ENCODE assay signal across 22 cellular contexts in genomic region chr4:138078264-138078663, GRCh38.
DNase-seq lines count a peak whose midpoint lies in the region; ATAC-seq, FAIRE-seq and TF ChIP-seq lines count a peak whose summit lies in the region.
"Had no signal": no experiment of that assay in that cellular context is flagged by ENCODE, and none has a peak within 500 bp of the region (broad histone marks: within the 10 kb centered on the region; RNA-seq: fewer than 3 reads in every experiment).

No MANE protein-coding gene starts in this region.

- no peak overlapping the region for H3K27ac ChIP-seq in OCI-LY3 (ENCODE audit: low read length)
- H3K27ac ChIP-seq in endothelial cell of umbilical vein (ENCODE audit: insufficient read depth, low read depth, low read length): no peak overlapping the region
- peak overlapping the region; percentile 4 to 27 for H3K27ac ChIP-seq in tibial artery
- H3K27ac ChIP-seq: RWPE1 had no signal

- H4K20me1 ChIP-seq in OCI-LY3 (ENCODE audit: insufficient read depth, low read length) (no peaks in the 10 kb centered on the region), endothelial cell of umbilical vein (replicated peaks; ENCODE audit: control insufficient read depth, extremely low read depth, insufficient read depth, low read length) (no peaks in the 10 kb centered on the region)

- H3K4me1 ChIP-seq in OCI-LY3 (ENCODE audit: low read length) (no peaks in the 10 kb centered on the region), endothelial cell of umbilical vein (ENCODE audit: control insufficient read depth, extremely low read depth, insufficient read depth, low read length) (no peaks in the 10 kb centered on the region), tibial artery (peaks cover 0 to 8% (median 0%) of the 10 kb centered on the region in 4 donors)

- dilution Hi-C loops in endothelial cell of umbilical vein (cut with MboI; ENCODE audit: extremely low pct_ligation_motif_present, low sequenced_read_pairs): no loop called here

- no TSS peak for BruUV-seq in endothelial cell of umbilical vein (replicated peaks; lab: Mats Ljungman, UMichigan)

- no peak for TF ChIP-seq POLR2A in endothelial cell of umbilical vein (IDR thresholded peaks at IDR 0.05; ENCODE audit: low read depth, low read length)

- H3K4me2 ChIP-seq in OCI-LY3 (ENCODE audit: low read length) (no peak overlapping the region), endothelial cell of umbilical vein (ENCODE audit: insufficient read depth, low read length) (no peak overlapping the region)
- H3K4me2 ChIP-seq: GM23338, SK-N-SH had no signal

- intact Hi-C loops in endothelial cell of umbilical vein (cut with micrococcal nuclease): no loop called here
- intact Hi-C loops in tibial artery (cut with DNase I; ENCODE audit: low total_unique reads): no loop called here

- no peaks in the 10 kb centered on the region for H3K9me1 ChIP-seq in endothelial cell of umbilical vein (replicated peaks; ENCODE audit: control insufficient read depth, extremely low read depth, insufficient read depth, low read length)

- POLR2A ChIA-PET in endothelial cell of umbilical vein (lab: Charles Lee): no interaction called here

- H3K36me3 ChIP-seq in OCI-LY3 (replicated peaks; ENCODE audit: low read depth, low read length) (no peaks in the 10 kb centered on the region), endothelial cell of umbilical vein (ENCODE audit: control insufficient read depth in 2 of 2, extremely low read depth in 1 of 2, insufficient read depth in 2 of 2, low read length in 2 of 2) (no peaks in the 10 kb centered on the region), tibial artery (no peaks in the 10 kb centered on the region)
- H3K36me3 ChIP-seq: HAP-1 had no signal

- TF ChIP-seq CTCF in OCI-LY3 (IDR thresholded peaks at IDR 0.05; ENCODE audit: low read depth, low read length) (no peak), endothelial cell of umbilical vein (IDR thresholded peaks at IDR 0.05; ENCODE audit: extremely low read depth in 1 of 2, insufficient read depth in 1 of 2, low read depth in 1 of 2, low read length in 2 of 2) (no peak), tibial artery (IDR thresholded peaks at IDR 0.05) (no peak)

- no peak overlapping the region for H3K9ac ChIP-seq in OCI-LY3 (ENCODE audit: low read length)
- H3K9ac ChIP-seq in endothelial cell of umbilical vein (replicated peaks; ENCODE audit: extremely low read depth, insufficient read depth, low read length): no peak overlapping the region
- H3K9ac ChIP-seq: SK-N-SH had no signal

- H3K4me3 ChIP-seq in OCI-LY3 (ENCODE audit: low read length) (no peak overlapping the region), endothelial cell of umbilical vein (replicated peaks in 1 of 3; ENCODE audit: insufficient read depth in 1 of 3, low read depth in 1 of 3, low read length in 3 of 3) (no peak overlapping the region), tibial artery (no peak overlapping the region)
- H3K4me3 ChIP-seq: GM12878, GM23338, HAP-1 had no signal

- no peaks in the 10 kb centered on the region for H3K27me3 ChIP-seq in OCI-LY3 (ENCODE audit: low read depth, low read length)
- no peaks in the 10 kb centered on the region for H3K27me3 ChIP-seq in endothelial cell of umbilical vein (ENCODE audit: control insufficient read depth in 2 of 2, insufficient read depth in 2 of 2, low read length in 2 of 2)
- H3K27me3 ChIP-seq in tibial artery: no peaks in the 10 kb centered on the region

- H3K9me3 ChIP-seq in OCI-LY3 (ENCODE audit: insufficient read depth, low read length) (no peaks in the 10 kb centered on the region), endothelial cell of umbilical vein (replicated peaks; ENCODE audit: control insufficient read depth, insufficient read depth, low read length) (no peaks in the 10 kb centered on the region), tibial artery (no peaks in the 10 kb centered on the region)
- H3K9me3 ChIP-seq: HAP-1, SK-N-SH had no signal

- FAIRE-seq in endothelial cell of umbilical vein (lab: Jason Lieb, UNC): no peak
- FAIRE-seq: GM12878 had no signal

- peak overlapping the region; percentile 44; the same call in 1 of the 2 replicates for H2AFZ ChIP-seq in OCI-LY3 (ENCODE audit: low read depth, low read length)
- H2AFZ ChIP-seq in endothelial cell of umbilical vein (ENCODE audit: low read depth, low read length): peak overlapping the region; percentile 51
- H2AFZ ChIP-seq: GM23338 had no signal

- ATAC-seq in GM18907 (IDR thresholded peaks at IDR 0.05; ENCODE audit: unreplicated experiment): no peak
- ATAC-seq: GM12878, GM23338 had no signal

- no peak for DNase-seq in endothelial cell of umbilical vein (ENCODE audit: low read depth, low spot score)
- DNase-seq in iris pigment epithelial cell (ENCODE audit: low read depth): peak; percentile 6
- DNase-seq in tibial artery: no peak
- no peak for DNase-seq in activated gamma-delta T cell (lab: John Stamatoyannopoulos, UW)
- DNase-seq in NCI-H748 treated with DMSO at 0.1 percent for 48 hours (lab: John Stamatoyannopoulos, UW): no peak
- DNase-seq: CD4-positive, CD25-positive, alpha-beta regulatory T cell; COR-L47; DMS79 treated with DMSO at 0.1 percent for 48 hours; KG1; MV-4-11; NCI-H1694 treated with DMSO at 0.1 percent for 48 hours; NCI-H2081 treated with DMSO at 0.1 percent for 48 hours; NCI-H2171 treated with DMSO at 0.1 percent for 48 hours; NCI-H526; SIG-M5; SK-N-SH had no signal

- CTCF ChIA-PET in endothelial cell of umbilical vein (lab: Charles Lee): interaction anchor here (1.6 to 2.0 kb wide), 2 partner anchors 12 to 16 kb away, joined by 7 to 8 read pairs; no protein-coding TSS in a partner anchor

- H3K79me2 ChIP-seq in OCI-LY3 (ENCODE audit: low read length): no peaks in the 10 kb centered on the region
- H3K79me2 ChIP-seq in endothelial cell of umbilical vein (ENCODE audit: control insufficient read depth, insufficient read depth, low read length): no peaks in the 10 kb centered on the region

TF ChIP-seq in endothelial cell of umbilical vein, 7 proteins besides CTCF, POLR2A, EP300 and RAD21:
- TF ChIP-seq FOS (IDR thresholded peaks at IDR 0.05; ENCODE audit: borderline replicate concordance, insufficient read depth, low read length) (no peak), JUN (IDR thresholded peaks at IDR 0.05; ENCODE audit: borderline replicate concordance, insufficient read depth, insufficient read length, low read depth) (no peak), GATA2 (IDR thresholded peaks at IDR 0.05; ENCODE audit: insufficient read depth, insufficient read length, low read depth, low read length) (no peak), POLR2AphosphoS5 (IDR thresholded peaks at IDR 0.05; ENCODE audit: insufficient read depth, low read depth, low read length) (no peak), MAX (IDR thresholded peaks at IDR 0.05; ENCODE audit: insufficient read depth, insufficient read length) (no peak)

Comparison
In these comparisons a context has a peak if more than half of its experiments do, and no peak if none do; other contexts are left out.
1. H3K27ac ChIP-seq: peak in tibial artery (2 of 2); none in OCI-LY3 (single experiment) and endothelial cell of umbilical vein (single experiment).